In the genomic region with DNA sequence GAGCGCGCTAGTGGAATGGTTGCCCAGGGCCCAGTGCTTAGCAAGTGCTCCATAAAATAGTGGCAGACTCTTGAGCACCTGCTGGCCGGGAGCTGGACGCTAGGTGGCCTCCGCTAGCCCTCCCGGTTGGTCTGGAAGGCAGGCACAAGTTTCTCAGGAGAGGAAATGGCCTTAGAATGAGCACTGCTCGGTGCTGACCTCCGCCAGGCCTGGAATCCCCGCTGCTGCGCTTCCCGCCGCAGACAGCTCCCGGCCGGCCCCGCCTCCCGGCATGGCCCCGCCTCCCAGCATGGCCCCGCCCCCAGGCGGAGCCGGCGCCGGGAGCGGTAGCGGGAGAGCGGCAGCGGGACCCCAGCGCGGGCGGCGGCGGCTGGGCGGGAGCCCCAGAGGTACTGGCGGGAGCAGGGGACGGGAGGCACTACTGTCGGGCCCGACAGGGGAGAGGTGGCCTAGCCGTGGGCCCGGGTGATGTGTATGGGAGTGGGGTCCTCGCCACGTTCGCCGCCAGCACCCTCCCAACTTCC, we compare ENCODE assay signal across 8 cellular contexts. TPM values are rescaled to one million over a fixed set of nuclear protein-coding genes. Genes with fewer than 3 reads are reported as not detected.
DNase-seq lines count a peak whose midpoint lies in the region; ATAC-seq and TF ChIP-seq lines count a peak whose summit lies in the region.

A gene with protein sequence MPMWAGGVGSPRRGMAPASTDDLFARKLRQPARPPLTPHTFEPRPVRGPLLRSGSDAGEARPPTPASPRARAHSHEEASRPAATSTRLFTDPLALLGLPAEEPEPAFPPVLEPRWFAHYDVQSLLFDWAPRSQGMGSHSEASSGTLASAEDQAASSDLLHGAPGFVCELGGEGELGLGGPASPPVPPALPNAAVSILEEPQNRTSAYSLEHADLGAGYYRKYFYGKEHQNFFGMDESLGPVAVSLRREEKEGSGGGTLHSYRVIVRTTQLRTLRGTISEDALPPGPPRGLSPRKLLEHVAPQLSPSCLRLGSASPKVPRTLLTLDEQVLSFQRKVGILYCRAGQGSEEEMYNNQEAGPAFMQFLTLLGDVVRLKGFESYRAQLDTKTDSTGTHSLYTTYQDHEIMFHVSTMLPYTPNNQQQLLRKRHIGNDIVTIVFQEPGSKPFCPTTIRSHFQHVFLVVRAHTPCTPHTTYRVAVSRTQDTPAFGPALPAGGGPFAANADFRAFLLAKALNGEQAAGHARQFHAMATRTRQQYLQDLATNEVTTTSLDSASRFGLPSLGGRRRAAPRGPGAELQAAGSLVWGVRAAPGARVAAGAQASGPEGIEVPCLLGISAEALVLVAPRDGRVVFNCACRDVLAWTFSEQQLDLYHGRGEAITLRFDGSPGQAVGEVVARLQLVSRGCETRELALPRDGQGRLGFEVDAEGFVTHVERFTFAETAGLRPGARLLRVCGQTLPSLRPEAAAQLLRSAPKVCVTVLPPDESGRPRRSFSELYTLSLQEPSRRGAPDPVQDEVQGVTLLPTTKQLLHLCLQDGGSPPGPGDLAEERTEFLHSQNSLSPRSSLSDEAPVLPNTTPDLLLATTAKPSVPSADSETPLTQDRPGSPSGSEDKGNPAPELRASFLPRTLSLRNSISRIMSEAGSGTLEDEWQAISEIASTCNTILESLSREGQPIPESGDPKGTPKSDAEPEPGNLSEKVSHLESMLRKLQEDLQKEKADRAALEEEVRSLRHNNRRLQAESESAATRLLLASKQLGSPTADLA (plus strand): TSS at position 308 of the 524 bp plus-strand sequence. CDS start 2,821 bp downstream, outside the sequence.

- DNase-seq in GM12864 (ENCODE audit: low read depth): no peak
- peak; percentile 84 for DNase-seq in NCI-H2196 (lab: John Stamatoyannopoulos, UW; ENCODE audit: unreplicated experiment)
- DNase-seq in activated CD4-positive, alpha-beta T cell treated with anti-CD3 and anti-CD28 coated beads, Interleukin-2, amount 50 U/mL, for 1 hour: peak; percentile 65
- peak; percentile 98 for DNase-seq in dermis blood vessel endothelial cell
- peak; percentile 81 to 96 for DNase-seq in left lung
- peak; percentile 60 for DNase-seq in stimulated activated CD4-positive, alpha-beta T cell treated with anti-CD3 and anti-CD28 coated beads, Interleukin-2, amount 100 ng/mL, for 4 hours (ENCODE audit: low read depth)

- peaks cover 0 to 60% of the 10 kb centered on the region in 2 donors for H3K36me3 ChIP-seq in left lung

- H3K4me3 ChIP-seq in GM12864 (ENCODE audit: low read depth, low read length) (peak within 1 kb of the TSS; percentile 80), left lung (peak within 1 kb of the TSS; percentile 74 to 80)

- no peak for TF ChIP-seq CTCF in GM12864 (IDR thresholded peaks at IDR 0.05; ENCODE audit: low read depth, low read length, missing control alignments)
- TF ChIP-seq CTCF in left lung (IDR thresholded peaks at IDR 0.05): no peak

- peaks cover 11 to 58% of the 10 kb centered on the region in 2 donors for H3K4me1 ChIP-seq in left lung

- intact Hi-C loops in left lung (cut with DNase I): no loop called here

- H3K27me3 ChIP-seq in left lung: no peaks in the 10 kb centered on the region

- no peaks in the 10 kb centered on the region for H3K9me3 ChIP-seq in left lung

- peak within 1 kb of the TSS; percentile 84 to 92 for H3K27ac ChIP-seq in left lung

- peak; percentile 49 for ATAC-seq in HG02759 (IDR thresholded peaks at IDR 0.05; ENCODE audit: unreplicated experiment)
- ATAC-seq in left lung: peak; percentile 93
- no peak for ATAC-seq in HG03139 (IDR thresholded peaks at IDR 0.05; ENCODE audit: unreplicated experiment)

RNA-seq across cellular contexts. Expression of the gene that starts here (rescaled TPM):
- total RNA-seq in dermis blood vessel endothelial cell (72.2 and 102 TPM in 2 replicates), left lung (100 to 1,000 TPM in 1 of 2 donors, 10 to 100 TPM in 1; 77.3 to 107 TPM)
